In genomic region chr19:47274071-47274890, GRCh38 we compare ENCODE assay signal across 8 cellular contexts. TPM values are rescaled to one million over a fixed set of nuclear protein-coding genes. Genes with fewer than 3 reads are reported as not detected.
DNase-seq lines count a peak whose midpoint lies in the region; ATAC-seq, FAIRE-seq and TF ChIP-seq lines count a peak whose summit lies in the region.

INAFM1 (plus strand) TSS chr19:47274885; CDS start chr19:47274920, 35 bp downstream.

- H4K20me1 ChIP-seq in KMS-11 (ENCODE audit: insufficient read depth), result no peaks in the 10 kb centered on the region

- DNase-seq in D721Med (ENCODE audit: insufficient read length, low spot score) (peak; percentile 57), myocyte (ENCODE audit: low read depth) (peak; percentile 88)
- DNase-seq in activated T-cell treated with anti-CD3 and anti-CD28 coated beads, Interleukin-2, amount 50 U/mL, for 24 hours, result peak; percentile 100
- DNase-seq in stimulated activated CD8-positive, alpha-beta memory T cell treated with anti-CD3 and anti-CD28 coated beads, Interleukin-7, amount 100 ng/mL, for 24 hours (ENCODE audit: low read depth), result peak; percentile 99

- H3K4me3 ChIP-seq in KMS-11 (IDR thresholded peaks at IDR 0.05; ENCODE audit: insufficient read depth, low read depth, low read length), result peak within 1 kb of the TSS; percentile 49

- no peaks in the 10 kb centered on the region for H3K79me2 ChIP-seq in KMS-11 (ENCODE audit: insufficient read depth, low read depth)

- TF ChIP-seq CTCF in D721Med (IDR thresholded peaks at IDR 0.05; ENCODE audit: insufficient read depth, missing control alignments) (no peak), KMS-11 (conservative IDR thresholded peaks at IDR 0.05; ENCODE audit: low read depth, low read length) (no peak)

- peaks cover 10% of the 10 kb centered on the region for H3K4me1 ChIP-seq in KMS-11 (ENCODE audit: low read depth, poor library complexity, severe bottlenecking)

- peak within 1 kb of the TSS; percentile 91 for H3K9ac ChIP-seq in KMS-11

- peak within 1 kb of the TSS; percentile 100 for H3K4me2 ChIP-seq in KMS-11

- H3K9me3 Mint-ChIP-seq in activated T-cell treated with anti-CD3 and anti-CD28 coated beads, Interleukin-2, amount 50 U/mL, for 24 hours, result no peaks in the 10 kb centered on the region

- peak within 1 kb of the TSS; percentile 89 for H3K27ac ChIP-seq in KMS-11

- H3K4me3 Mint-ChIP-seq in activated T-cell treated with anti-CD3 and anti-CD28 coated beads, Interleukin-2, amount 50 U/mL, for 24 hours, result peak within 1 kb of the TSS; percentile 91

- no peaks in the 10 kb centered on the region for H3K36me3 ChIP-seq in KMS-11 (ENCODE audit: insufficient read depth)

- H3K4me1 Mint-ChIP-seq in activated T-cell treated with anti-CD3 and anti-CD28 coated beads, Interleukin-2, amount 50 U/mL, for 24 hours (ENCODE audit: low read depth), result peaks cover 26% of the 10 kb centered on the region

- ATAC-seq in GM21529 (IDR thresholded peaks at IDR 0.05; ENCODE audit: unreplicated experiment), result peak; percentile 45
- peak; percentile 88 for ATAC-seq in esophagus mucosa

- H3K27ac Mint-ChIP-seq in activated T-cell treated with anti-CD3 and anti-CD28 coated beads, Interleukin-2, amount 50 U/mL, for 24 hours, result peak within 1 kb of the TSS; percentile 99

- no peaks in the 10 kb centered on the region for H3K27me3 Mint-ChIP-seq in activated T-cell treated with anti-CD3 and anti-CD28 coated beads, Interleukin-2, amount 50 U/mL, for 24 hours

- H3K27me3 ChIP-seq in KMS-11 (ENCODE audit: insufficient read depth, low read depth), result no peaks in the 10 kb centered on the region

- peaks cover 46% of the 10 kb centered on the region for H3K36me3 Mint-ChIP-seq in activated T-cell treated with anti-CD3 and anti-CD28 coated beads, Interleukin-2, amount 50 U/mL, for 24 hours (ENCODE audit: low read depth)

- no peak for FAIRE-seq in D721Med (lab: Jason Lieb, UNC)

- H2AFZ ChIP-seq in KMS-11 (ENCODE audit: low read depth), result peak within 1 kb of the TSS; percentile 80

TF ChIP-seq in PFSK-1, 5 proteins besides CTCF, POLR2A, EP300 and RAD21:
- TF ChIP-seq FOXP2 (optimal IDR thresholded peaks at IDR 0.05; ENCODE audit: borderline replicate concordance, extremely low read depth, extremely low read length, insufficient read depth), result peak; percentile 11
- TF ChIP-seq SIN3A (IDR thresholded peaks at IDR 0.05; ENCODE audit: borderline replicate concordance, insufficient read depth, low read length), result peak; percentile 75; the same call in 1 of the 2 replicates
- TF ChIP-seq TAF1 (IDR thresholded peaks at IDR 0.05; ENCODE audit: borderline replicate concordance, insufficient read depth, low read length), result no peak
- TF ChIP-seq, protein P1, sequence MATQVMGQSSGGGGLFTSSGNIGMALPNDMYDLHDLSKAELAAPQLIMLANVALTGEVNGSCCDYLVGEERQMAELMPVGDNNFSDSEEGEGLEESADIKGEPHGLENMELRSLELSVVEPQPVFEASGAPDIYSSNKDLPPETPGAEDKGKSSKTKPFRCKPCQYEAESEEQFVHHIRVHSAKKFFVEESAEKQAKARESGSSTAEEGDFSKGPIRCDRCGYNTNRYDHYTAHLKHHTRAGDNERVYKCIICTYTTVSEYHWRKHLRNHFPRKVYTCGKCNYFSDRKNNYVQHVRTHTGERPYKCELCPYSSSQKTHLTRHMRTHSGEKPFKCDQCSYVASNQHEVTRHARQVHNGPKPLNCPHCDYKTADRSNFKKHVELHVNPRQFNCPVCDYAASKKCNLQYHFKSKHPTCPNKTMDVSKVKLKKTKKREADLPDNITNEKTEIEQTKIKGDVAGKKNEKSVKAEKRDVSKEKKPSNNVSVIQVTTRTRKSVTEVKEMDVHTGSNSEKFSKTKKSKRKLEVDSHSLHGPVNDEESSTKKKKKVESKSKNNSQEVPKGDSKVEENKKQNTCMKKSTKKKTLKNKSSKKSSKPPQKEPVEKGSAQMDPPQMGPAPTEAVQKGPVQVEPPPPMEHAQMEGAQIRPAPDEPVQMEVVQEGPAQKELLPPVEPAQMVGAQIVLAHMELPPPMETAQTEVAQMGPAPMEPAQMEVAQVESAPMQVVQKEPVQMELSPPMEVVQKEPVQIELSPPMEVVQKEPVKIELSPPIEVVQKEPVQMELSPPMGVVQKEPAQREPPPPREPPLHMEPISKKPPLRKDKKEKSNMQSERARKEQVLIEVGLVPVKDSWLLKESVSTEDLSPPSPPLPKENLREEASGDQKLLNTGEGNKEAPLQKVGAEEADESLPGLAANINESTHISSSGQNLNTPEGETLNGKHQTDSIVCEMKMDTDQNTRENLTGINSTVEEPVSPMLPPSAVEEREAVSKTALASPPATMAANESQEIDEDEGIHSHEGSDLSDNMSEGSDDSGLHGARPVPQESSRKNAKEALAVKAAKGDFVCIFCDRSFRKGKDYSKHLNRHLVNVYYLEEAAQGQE (IDR thresholded peaks at IDR 0.05; ENCODE audit: insufficient read depth in 1 of 2, low read depth in 2 of 2, low read length in 2 of 2), result no peak

RNA-seq across cellular contexts. Expression of gene INAFM1, which starts in this region (rescaled TPM):
- 68.0 TPM for polyA plus RNA-seq in PFSK-1 (2012; ENCODE audit: insufficient read length, low read depth)
- 7.3 TPM for total RNA-seq in esophagus mucosa
- 1.8 and 1.9 TPM in 2 replicates for total RNA-seq in myocyte
- 9.3 TPM for polyA plus RNA-seq in myocyte (2012)

Comparison
In these comparisons a context has a peak if more than half of its experiments do, and no peak if none do; other contexts are left out.
1. Peak in every context shown above with its lines: DNase-seq, ATAC-seq, H3K4me3 ChIP-seq and H3K27ac ChIP-seq.